In genomic region chr21:43686811-43687565, GRCh38 we compare ENCODE assay signal across 23 cellular contexts. TPM values are rescaled to one million over a fixed set of nuclear protein-coding genes. Genes with fewer than 3 reads are reported as not detected.
DNase-seq lines count a peak whose midpoint lies in the region; ATAC-seq and TF ChIP-seq lines count a peak whose summit lies in the region.
"Had no signal": no experiment of that assay in that cellular context is flagged by ENCODE, and none has a peak within 500 bp of the region (broad histone marks: within the 10 kb centered on the region; RNA-seq: fewer than 3 reads in every experiment).

No MANE protein-coding gene starts in this region.

- no peaks in the 10 kb centered on the region for H3K4me1 Mint-ChIP-seq in activated naive CD8-positive, alpha-beta T cell treated with anti-CD3 and anti-CD28 coated beads for 36 hours
- H3K4me1 Mint-ChIP-seq in activated naive CD8-positive, alpha-beta T cell treated with anti-CD3 and anti-CD28 coated beads, Interleukin-2, amount 50 U/mL, for 24 hours: no peaks in the 10 kb centered on the region
- H3K4me1 Mint-ChIP-seq in activated CD8-positive, alpha-beta memory T cell treated with anti-CD3 and anti-CD28 coated beads, Interleukin-2, amount 10 ng/mL, durations not matched to agents 7 days and 5 days: peaks cover 14% of the 10 kb centered on the region
- H3K4me1 Mint-ChIP-seq: endodermal cell, T-cell had no signal

- CTCF ChIA-PET in Panc1 (lab: Charles Lee): no interaction called here
- CTCF ChIA-PET in activated CD8-positive, alpha-beta memory T cell treated with anti-CD3 and anti-CD28 coated beads, Interleukin-2, amount 10 ng/mL, durations not matched to agents 7 days and 5 days (lab: Charles Lee): no interaction called here

- H3K27ac ChIP-seq in Panc1 (ENCODE audit: low read length) (no peak overlapping the region), subcutaneous abdominal adipose tissue (ENCODE audit: low read depth, low read length) (peak overlapping the region; percentile 86)
- H3K27ac ChIP-seq: vagina had no signal

- intact Hi-C loops in Panc1 (cut with micrococcal nuclease; ENCODE audit: unreplicated experiment): no loop called here

- H3K4me1 ChIP-seq in Panc1 (ENCODE audit: control insufficient read depth, insufficient read depth, low read length): no peaks in the 10 kb centered on the region
- peaks cover 0 to 53% (median 39%) of the 10 kb centered on the region in 5 donors for H3K4me1 ChIP-seq in subcutaneous abdominal adipose tissue (ENCODE audit: control insufficient read depth in 5 of 5, insufficient read depth in 5 of 5, low read length in 5 of 5)
- H3K4me1 ChIP-seq: vagina had no signal

- H3K27me3 Mint-ChIP-seq in activated naive CD8-positive, alpha-beta T cell treated with anti-CD3 and anti-CD28 coated beads for 36 hours: no peaks in the 10 kb centered on the region
- H3K27me3 Mint-ChIP-seq in activated naive CD8-positive, alpha-beta T cell treated with anti-CD3 and anti-CD28 coated beads, Interleukin-2, amount 50 U/mL, for 24 hours: no peaks in the 10 kb centered on the region
- H3K27me3 Mint-ChIP-seq in activated CD8-positive, alpha-beta memory T cell treated with anti-CD3 and anti-CD28 coated beads, Interleukin-2, amount 10 ng/mL, durations not matched to agents 7 days and 5 days: no peaks in the 10 kb centered on the region
- H3K27me3 Mint-ChIP-seq: activated naive CD8-positive, alpha-beta T cell; T-cell had no signal

- peak overlapping the region in 2 of 5 donors; percentile 5 to 8 for H3K9ac ChIP-seq in subcutaneous abdominal adipose tissue (ENCODE audit: low read length in 5 of 5)

- H3K9me3 ChIP-seq in Panc1 (ENCODE audit: control insufficient read depth, insufficient read depth, low read depth, low read length) (no peaks in the 10 kb centered on the region), subcutaneous abdominal adipose tissue (ENCODE audit: control insufficient read depth in 5 of 5, low read length in 5 of 5) (no peaks in the 10 kb centered on the region)
- H3K9me3 ChIP-seq: MG63, vagina had no signal

- H3K4me3 ChIP-seq in Panc1 (ENCODE audit: low read depth in 2 of 2, low read length in 2 of 2) (no peak overlapping the region), subcutaneous abdominal adipose tissue (ENCODE audit: low read depth in 1 of 5, low read length in 5 of 5) (peak overlapping the region in 1 of 5 donors; percentile 19)
- H3K4me3 ChIP-seq: MG63, vagina had no signal

- H3K4me3 Mint-ChIP-seq in activated naive CD8-positive, alpha-beta T cell treated with anti-CD3 and anti-CD28 coated beads for 36 hours: no peak overlapping the region
- no peak overlapping the region for H3K4me3 Mint-ChIP-seq in activated naive CD8-positive, alpha-beta T cell treated with anti-CD3 and anti-CD28 coated beads, Interleukin-2, amount 50 U/mL, for 24 hours
- no peak overlapping the region for H3K4me3 Mint-ChIP-seq in activated CD8-positive, alpha-beta memory T cell treated with anti-CD3 and anti-CD28 coated beads, Interleukin-2, amount 10 ng/mL, durations not matched to agents 7 days and 5 days
- H3K4me3 Mint-ChIP-seq: activated naive CD8-positive, alpha-beta T cell; CD8-positive, alpha-beta T cell; endodermal cell; T-cell had no signal

- DNase-seq in activated naive CD8-positive, alpha-beta T cell treated with anti-CD3 and anti-CD28 coated beads for 36 hours: no peak
- no peak for DNase-seq in activated naive CD8-positive, alpha-beta T cell treated with anti-CD3 and anti-CD28 coated beads, Interleukin-2, amount 50 U/mL, for 24 hours
- no peak for DNase-seq in Panc1 (ENCODE audit: low read depth, low spot score)
- peak; percentile 28 for DNase-seq in globus pallidus (ENCODE audit: low spot score)
- DNase-seq in activated CD8-positive, alpha-beta memory T cell treated with anti-CD3 and anti-CD28 coated beads, Interleukin-2, amount 10 ng/mL, durations not matched to agents 7 days and 5 days: no peak
- no peak for DNase-seq in middle frontal gyrus (ENCODE audit: extremely low spot score, low spot score)
- DNase-seq: ACHN; CD8-positive, alpha-beta T cell; DMS53; endodermal cell; GF-D8; GOT3; MG63; NCI-H2171; NCI-H526; SHP77; stimulated activated CD8-positive, alpha-beta memory T cell treated with anti-CD3 and anti-CD28 coated beads, Interleukin-4, amount 100 ng/mL, for 48 hours; T-cell had no signal

- POLR2A ChIA-PET in Panc1 (lab: Charles Lee): interaction anchor here (0.6 kb wide), 1 partner anchor 19 kb away, joined by 6 read pairs; no protein-coding TSS in a partner anchor

- TSS peak; percentile 71 for BruUV-seq in Panc1 (replicated peaks; lab: Mats Ljungman, UMichigan)

- no peaks in the 10 kb centered on the region for H3K27me3 ChIP-seq in Panc1 (ENCODE audit: control insufficient read depth, insufficient read depth, low read length)
- no peaks in the 10 kb centered on the region for H3K27me3 ChIP-seq in subcutaneous abdominal adipose tissue (ENCODE audit: control insufficient read depth in 5 of 5, insufficient read depth in 4 of 5, low read length in 5 of 5)
- H3K27me3 ChIP-seq: MG63, vagina had no signal

- peak overlapping the region; percentile 50 for H3K27ac Mint-ChIP-seq in activated naive CD8-positive, alpha-beta T cell treated with anti-CD3 and anti-CD28 coated beads for 36 hours
- no peak overlapping the region for H3K27ac Mint-ChIP-seq in activated naive CD8-positive, alpha-beta T cell treated with anti-CD3 and anti-CD28 coated beads, Interleukin-2, amount 50 U/mL, for 24 hours
- no peak overlapping the region for H3K27ac Mint-ChIP-seq in activated CD8-positive, alpha-beta memory T cell treated with anti-CD3 and anti-CD28 coated beads, Interleukin-2, amount 10 ng/mL, durations not matched to agents 7 days and 5 days
- H3K27ac Mint-ChIP-seq: activated naive CD8-positive, alpha-beta T cell; CD8-positive, alpha-beta T cell; endodermal cell; T-cell had no signal

- no peak for TF ChIP-seq CTCF in Panc1 (IDR thresholded peaks at IDR 0.05)

- no peaks in the 10 kb centered on the region for H3K9me3 Mint-ChIP-seq in activated naive CD8-positive, alpha-beta T cell treated with anti-CD3 and anti-CD28 coated beads for 36 hours
- no peaks in the 10 kb centered on the region for H3K9me3 Mint-ChIP-seq in activated naive CD8-positive, alpha-beta T cell treated with anti-CD3 and anti-CD28 coated beads, Interleukin-2, amount 50 U/mL, for 24 hours
- H3K9me3 Mint-ChIP-seq in activated CD8-positive, alpha-beta memory T cell treated with anti-CD3 and anti-CD28 coated beads, Interleukin-2, amount 10 ng/mL, durations not matched to agents 7 days and 5 days (ENCODE audit: low read depth): no peaks in the 10 kb centered on the region
- H3K9me3 Mint-ChIP-seq: CD8-positive, alpha-beta T cell; endodermal cell; T-cell had no signal

- H3K36me3 ChIP-seq in Panc1 (ENCODE audit: control insufficient read depth, insufficient read depth, low read length) (peaks cover 6% of the 10 kb centered on the region), subcutaneous abdominal adipose tissue (ENCODE audit: control insufficient read depth in 5 of 5, insufficient read depth in 5 of 5, low read length in 5 of 5) (peaks cover 6 to 87% (median 80%) of the 10 kb centered on the region in 5 donors)

- in situ Hi-C loops in Panc1 (cut with HindIII; ENCODE audit: low pct_unique_long_range_greater_than_20kb, low sequenced_read_pairs): no loop called here

- H3K36me3 Mint-ChIP-seq in activated naive CD8-positive, alpha-beta T cell treated with anti-CD3 and anti-CD28 coated beads for 36 hours: peaks cover 33% of the 10 kb centered on the region
- H3K36me3 Mint-ChIP-seq in activated naive CD8-positive, alpha-beta T cell treated with anti-CD3 and anti-CD28 coated beads, Interleukin-2, amount 50 U/mL, for 24 hours (ENCODE audit: low read depth): peaks cover 59% of the 10 kb centered on the region
- peaks cover 52% of the 10 kb centered on the region for H3K36me3 Mint-ChIP-seq in activated CD8-positive, alpha-beta memory T cell treated with anti-CD3 and anti-CD28 coated beads, Interleukin-2, amount 10 ng/mL, durations not matched to agents 7 days and 5 days

- no peak for ATAC-seq in activated naive CD8-positive, alpha-beta T cell treated with anti-CD3 and anti-CD28 coated beads, Interleukin-2, amount 50 U/mL, for 24 hours
- ATAC-seq in Panc1 (no peak), HG03108 (IDR thresholded peaks at IDR 0.05; ENCODE audit: unreplicated experiment) (no peak)
- no peak for ATAC-seq in activated CD8-positive, alpha-beta memory T cell treated with anti-CD3 and anti-CD28 coated beads, Interleukin-2, amount 10 ng/mL, durations not matched to agents 7 days and 5 days
- ATAC-seq: CD8-positive, alpha-beta T cell; left lobe of liver; T-cell had no signal

RNA-seq across cellular contexts. Expression of gene RRP1B, which starts 27.6 kb away (rescaled TPM):
- total RNA-seq in activated naive CD8-positive, alpha-beta T cell treated with anti-CD3 and anti-CD28 coated beads for 36 hours: 100 to 1,000 TPM; 105 to 108 TPM
- 30.7 TPM for total RNA-seq in Panc1 (2021; ENCODE audit: unreplicated experiment)
- 13.6 TPM for polyA plus RNA-seq in Panc1 (2012; ENCODE audit: insufficient read length)
- total RNA-seq in activated CD8-positive, alpha-beta memory T cell treated with anti-CD3 and anti-CD28 coated beads, Interleukin-2, amount 10 ng/mL, durations not matched to agents 7 days and 5 days: 10 to 100 TPM; 49.1 to 50.4 TPM

RNA-seq across cellular contexts. Expression of gene HSF2BP, which starts 27.7 kb away (rescaled TPM):
- total RNA-seq in activated naive CD8-positive, alpha-beta T cell treated with anti-CD3 and anti-CD28 coated beads for 36 hours: 1 to 10 TPM in 1 of 2 experiments, under 1 TPM in 1; 0.68 to 1.2 TPM
- 4.2 TPM for total RNA-seq in Panc1 (2021; ENCODE audit: unreplicated experiment)
- polyA plus RNA-seq in Panc1 (2012; ENCODE audit: insufficient read length): 3.5 TPM
- total RNA-seq in activated CD8-positive, alpha-beta memory T cell treated with anti-CD3 and anti-CD28 coated beads, Interleukin-2, amount 10 ng/mL, durations not matched to agents 7 days and 5 days: under 1 TPM; 0.21 to 0.47 TPM

RNA-seq across cellular contexts. Expression of gene PDXK, which starts 31.9 kb away (rescaled TPM):
- total RNA-seq in activated naive CD8-positive, alpha-beta T cell treated with anti-CD3 and anti-CD28 coated beads for 36 hours: 100 to 1,000 TPM; 111 to 113 TPM
- total RNA-seq in Panc1 (2021; ENCODE audit: unreplicated experiment): 184 TPM
- 125 TPM for polyA plus RNA-seq in Panc1 (2012; ENCODE audit: insufficient read length)
- total RNA-seq in activated CD8-positive, alpha-beta memory T cell treated with anti-CD3 and anti-CD28 coated beads, Interleukin-2, amount 10 ng/mL, durations not matched to agents 7 days and 5 days: 10 to 100 TPM; 95.3 to 99.6 TPM
